In the genomic region with DNA sequence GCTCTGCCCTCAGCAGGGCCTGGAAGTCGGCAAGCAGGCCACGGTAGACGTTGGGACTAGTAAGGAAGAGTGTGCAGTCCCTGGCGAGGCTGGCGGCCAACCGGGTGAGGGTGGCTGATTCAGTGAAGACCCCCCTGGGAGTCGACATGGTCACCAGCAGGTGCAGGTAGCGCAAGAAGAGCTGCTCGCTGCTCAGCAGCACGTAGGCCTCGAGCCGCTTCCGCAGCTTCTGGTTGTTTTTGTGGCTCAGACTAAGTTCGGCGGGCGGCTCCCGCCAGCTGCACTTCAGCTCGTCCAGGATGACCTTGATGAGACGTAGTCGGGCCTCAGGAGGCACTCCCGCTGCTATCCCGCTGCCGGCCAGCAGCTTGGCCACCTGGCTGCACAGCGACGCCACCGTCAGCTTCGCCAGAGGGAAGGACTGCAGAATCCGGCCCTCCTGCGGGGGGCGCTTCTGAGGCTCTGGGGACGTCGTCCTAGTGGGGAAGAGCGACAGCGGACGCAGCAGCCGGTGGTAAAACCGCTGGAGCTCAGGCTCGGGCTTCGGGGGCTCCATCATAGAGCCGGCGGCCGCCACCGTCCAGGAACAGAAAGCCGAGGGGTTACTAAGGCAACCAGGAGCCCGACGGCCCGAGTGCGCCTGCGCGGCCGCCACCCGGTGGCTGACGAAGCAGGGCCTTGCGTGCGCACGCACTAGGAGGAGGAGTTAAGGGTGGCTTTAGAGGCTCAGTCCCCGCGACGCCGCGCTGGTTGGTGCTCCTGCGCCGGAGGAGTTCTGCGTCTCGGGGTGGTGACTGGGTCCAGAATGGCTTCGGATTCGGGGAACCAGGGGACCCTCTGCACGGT, we compare ENCODE assay signal across 7 cellular contexts. TPM values are rescaled to one million over a fixed set of nuclear protein-coding genes. Genes with fewer than 3 reads are reported as not detected.
A peak's percentile ranks its signal among the peaks of the same experiment; 100 is the strongest.
DNase-seq lines count a peak whose midpoint lies in the region; ATAC-seq, FAIRE-seq and TF ChIP-seq lines count a peak whose summit lies in the region.

A gene with protein sequence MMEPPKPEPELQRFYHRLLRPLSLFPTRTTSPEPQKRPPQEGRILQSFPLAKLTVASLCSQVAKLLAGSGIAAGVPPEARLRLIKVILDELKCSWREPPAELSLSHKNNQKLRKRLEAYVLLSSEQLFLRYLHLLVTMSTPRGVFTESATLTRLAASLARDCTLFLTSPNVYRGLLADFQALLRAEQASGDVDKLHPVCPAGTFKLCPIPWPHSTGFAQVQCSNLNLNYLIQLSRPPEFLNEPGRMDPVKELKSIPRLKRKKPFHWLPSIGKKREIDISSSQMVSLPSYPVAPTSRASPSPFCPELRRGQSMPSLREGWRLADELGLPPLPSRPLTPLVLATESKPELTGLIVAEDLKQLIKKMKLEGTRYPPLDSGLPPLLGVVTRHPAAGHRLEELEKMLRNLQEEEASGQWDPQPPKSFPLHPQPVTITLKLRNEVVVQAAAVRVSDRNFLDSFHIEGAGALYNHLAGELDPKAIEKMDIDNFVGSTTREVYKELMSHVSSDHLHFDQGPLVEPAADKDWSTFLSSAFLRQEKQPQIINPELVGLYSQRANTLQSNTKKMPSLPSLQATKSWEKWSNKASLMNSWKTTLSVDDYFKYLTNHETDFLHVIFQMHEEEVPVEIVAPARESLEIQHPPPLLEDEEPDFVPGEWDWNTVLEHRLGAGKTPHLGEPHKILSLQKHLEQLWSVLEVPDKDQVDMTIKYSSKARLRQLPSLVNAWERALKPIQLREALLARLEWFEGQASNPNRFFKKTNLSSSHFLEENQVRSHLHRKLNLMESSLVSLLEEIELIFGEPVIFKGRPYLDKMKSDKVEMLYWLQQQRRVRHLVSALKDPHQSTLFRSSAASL (minus strand): TSS at position 607 of the 846 bp plus-strand sequence. CDS start 48 bp downstream, at position 559.
A gene with protein sequence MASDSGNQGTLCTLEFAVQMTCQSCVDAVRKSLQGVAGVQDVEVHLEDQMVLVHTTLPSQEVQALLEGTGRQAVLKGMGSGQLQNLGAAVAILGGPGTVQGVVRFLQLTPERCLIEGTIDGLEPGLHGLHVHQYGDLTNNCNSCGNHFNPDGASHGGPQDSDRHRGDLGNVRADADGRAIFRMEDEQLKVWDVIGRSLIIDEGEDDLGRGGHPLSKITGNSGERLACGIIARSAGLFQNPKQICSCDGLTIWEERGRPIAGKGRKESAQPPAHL (plus strand): TSS at position 729 of the 846 bp plus-strand sequence. CDS start 77 bp downstream, at position 806.

- peaks cover 0 to 45% (median 40%) of the 10 kb centered on the region in 4 donors for H3K4me1 ChIP-seq in sigmoid colon

- no peaks in the 10 kb centered on the region for H3K36me3 ChIP-seq in sigmoid colon

- no peaks in the 10 kb centered on the region for H3K27me3 ChIP-seq in sigmoid colon

- H3K27ac ChIP-seq in sigmoid colon = peak within 1 kb of the TSS; percentile 85 to 88 (median 88)

- peak; percentile 95 for TF ChIP-seq POLR2A in sigmoid colon (IDR thresholded peaks at IDR 0.05)

- TF ChIP-seq EP300 in sigmoid colon (IDR thresholded peaks at IDR 0.05) = no peak

- intact Hi-C loops in sigmoid colon (cut with DNase I) = loop anchor here (1.0 to 2.0 kb wide), 2 partner anchors 24 to 85 kb away; a partner anchor contains a TSS

- H3K4me3 ChIP-seq in sigmoid colon = peak within 1 kb of the TSS; percentile 56 to 78 (median 62)

- 17 to 18% methylated on average over 68 of the region's 68 CpGs for WGBS in sigmoid colon, 2 donors

- H3K9me3 ChIP-seq in sigmoid colon = no peaks in the 10 kb centered on the region

- TF ChIP-seq CTCF in sigmoid colon (IDR thresholded peaks at IDR 0.05) = peak in 3 of 4 experiments; percentile 65 to 86 (median 85)

- DNase-seq in GM18507 (ENCODE audit: extremely low spot score, insufficient read length, low read depth) (peak; percentile 100), NCI-H1930 (lab: John Stamatoyannopoulos, UW) (peak; percentile 85 to 92), T-helper 22 cell (ENCODE audit: low read depth) (peak; percentile 98), astrocyte of the hippocampus (ENCODE audit: low read depth, low spot score) (peak; percentile 98), hypothalamus (lab: John Stamatoyannopoulos, UW) (peak; percentile 62 to 98 (median 92)), sigmoid colon (peak; percentile 99)

- peak; percentile 94 for FAIRE-seq in GM18507 (lab: Jason Lieb, UNC)

- peak; percentile 86 for ATAC-seq in HG02973 (IDR thresholded peaks at IDR 0.05; ENCODE audit: unreplicated experiment)

RNA-seq across cellular contexts. Expression of the first gene that starts in this region (rescaled TPM):
- total RNA-seq in sigmoid colon = under 1 TPM in 3 of 4 donors, not detected in 1; 0.14 to 0.71 (median 0.16) TPM
- polyA plus RNA-seq in sigmoid colon = under 1 TPM in 1 of 3 donors, not detected in 2; 0.28 TPM

RNA-seq across cellular contexts. Expression of the second gene that starts in this region (rescaled TPM):
- total RNA-seq in sigmoid colon = 10 to 100 TPM; 26.0 to 43.1 (median 40.5) TPM
- 10 to 100 TPM; 33.0 to 48.8 (median 44.6) TPM for polyA plus RNA-seq in sigmoid colon

Comparison
In these comparisons a context has a peak if more than half of its experiments do, and no peak if none do; other contexts are left out.
1. Peak in every context shown above with its lines: DNase-seq, ATAC-seq, H3K4me3 ChIP-seq and H3K27ac ChIP-seq.